13 cellular contexts compared by ENCODE assay signal in the genomic region with DNA sequence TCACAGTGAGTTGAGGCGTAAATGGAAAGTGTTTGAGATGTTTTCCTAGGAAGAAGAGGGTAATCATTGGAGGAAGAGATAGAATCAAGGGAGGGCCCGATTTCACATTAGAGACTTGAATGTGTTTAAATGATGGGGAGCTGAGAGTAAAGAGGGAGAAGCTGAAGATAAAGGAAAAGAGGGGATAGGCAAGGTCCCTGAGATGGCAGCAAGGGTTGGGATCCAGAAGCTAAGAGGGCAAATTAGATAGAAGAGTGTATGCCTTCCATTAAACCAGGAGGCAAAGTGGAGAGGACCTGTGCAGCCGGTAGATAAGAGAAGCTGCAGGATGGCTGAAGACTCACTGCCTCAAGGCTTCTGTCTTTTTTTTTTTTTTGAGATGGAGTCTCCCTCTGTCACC.
"Had no signal": no experiment of that assay in that cellular context is flagged by ENCODE, and none has a peak within 500 bp of the region (broad histone marks: within the 10 kb centered on the region; RNA-seq: fewer than 3 reads in every experiment).

No MANE protein-coding gene starts in this region.

- H3K36me3 Mint-ChIP-seq: naive thymus-derived CD8-positive, alpha-beta T cell had no signal

- DNase-seq: effector memory CD4-positive, alpha-beta T cell; heart left ventricle; hippocampal formation; mammary epithelial cell; naive thymus-derived CD8-positive, alpha-beta T cell; stimulated activated CD4-positive, alpha-beta T cell treated with anti-CD3 and anti-CD28 coated beads, Interleukin-2, amount 100 ng/mL, for 24 hours; stimulated activated CD4-positive, alpha-beta T cell treated with anti-CD3 and anti-CD28 coated beads, Interleukin-4, amount 100 ng/mL, for 4 hours; stomach; substantia nigra had no signal

- H3K36me3 ChIP-seq: heart left ventricle, neutrophil, stomach had no signal

- H3K9me3 ChIP-seq: heart left ventricle, neutrophil, stomach had no signal

- ATAC-seq: esophagus mucosa; heart left ventricle; naive thymus-derived CD8-positive, alpha-beta T cell; sciatic nerve had no signal

- H3K4me3 Mint-ChIP-seq: naive thymus-derived CD8-positive, alpha-beta T cell had no signal

- H3K4me3 ChIP-seq: heart left ventricle, skin epidermis, stomach had no signal
